22 cellular contexts compared by ENCODE assay signal in genomic region chr7:45873035-45873354, GRCh38. TPM values are rescaled to one million over a fixed set of nuclear protein-coding genes. Genes with fewer than 3 reads are reported as not detected.
"Had no signal": no experiment of that assay in that cellular context is flagged by ENCODE, and none has a peak within 500 bp of the region (broad histone marks: within the 10 kb centered on the region; RNA-seq: fewer than 3 reads in every experiment).

CCDC201 (minus strand) TSS chr7:45873082; CDS start chr7:45873007, 75 bp downstream.

- H3K27me3 ChIP-seq: SJSA1 had no signal

- H3K36me3 ChIP-seq: SJSA1 had no signal

- FAIRE-seq: RCC 7860 had no signal

- H3K9me3 ChIP-seq: SJSA1 had no signal

- DNase-seq: KBM-7, NCI-H1092, NCI-H1105 treated with DMSO at 0.1 percent for 48 hours, NCI-H1417 treated with DMSO at 0.1 percent for 48 hours, NCI-H1694 treated with DMSO at 0.1 percent for 48 hours, NCI-H1930, NCI-H2081, NCI-H2107, NCI-H2227 treated with DMSO at 0.1 percent for 48 hours, NCI-H524, NCI-H526 treated with DMSO at 0.1 percent for 48 hours, NCI-H774, Right ventricle myocardium superior, RPMI8226, SIG-M5 had no signal

- H3K4me3 ChIP-seq: SJSA1, SK-N-MC had no signal

- H3K27ac ChIP-seq: SJSA1, SK-N-MC had no signal

RNA-seq across cellular contexts. Expression of gene CCDC201, which starts in this region (rescaled TPM):
- total RNA-seq: HT1080, LHCN-M2, MCF 10A, NCI-H460, Right ventricle myocardium superior, SJSA1 had no signal
